ENCODE assay signal across 22 cellular contexts in the genomic region with DNA sequence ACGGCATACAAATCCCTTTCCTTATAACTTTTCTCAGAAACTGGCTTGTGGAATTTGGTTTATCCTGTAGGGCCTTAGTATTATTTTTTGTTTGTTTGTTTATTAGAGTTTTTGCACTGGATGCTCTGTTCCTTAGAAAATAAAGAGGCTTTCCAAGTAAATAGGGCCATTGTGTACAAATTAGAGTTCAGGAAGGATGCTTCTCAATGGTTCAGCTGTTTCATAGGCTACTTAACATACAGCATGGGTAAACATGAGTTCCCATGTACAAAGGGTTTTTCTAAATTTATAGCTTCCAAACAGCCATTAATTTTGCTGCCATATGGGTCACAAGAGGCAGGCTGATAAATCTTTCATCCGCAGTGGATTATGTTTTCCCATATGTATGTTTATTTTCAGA.
"Had no signal": no experiment of that assay in that cellular context is flagged by ENCODE, and none has a peak within 500 bp of the region (broad histone marks: within the 10 kb centered on the region; RNA-seq: fewer than 3 reads in every experiment).

No MANE protein-coding gene starts in this region.

- H3K27ac Mint-ChIP-seq: activated B cell treated with CpG ODN at 0.5 μM for 24 hours; activated naive CD8-positive, alpha-beta T cell; brain; natural killer cell treated with Interleukin-12 subunit alpha and Interleukin-12 subunit beta and Interleukin-15 and Interleukin-18, amount 100 ng/mL, for 72 hours; T-helper 1 cell treated with Interleukin-12 subunit alpha and Interleukin-12 subunit beta and Interleukin-4 antibody, amounts not matched to agents 30 μg/mL and 1 μg/mL, for 36 hours had no signal

- DNase-seq: activated B cell treated with CpG ODN at 0.5 μM for 24 hours; activated CD4-positive, alpha-beta T cell treated with anti-CD3 and anti-CD28 coated beads for 48 hours; activated CD8-positive, alpha-beta memory T cell treated with anti-CD3 and anti-CD28 coated beads for 24 hours; activated gamma-delta T cell treated with Interleukin-2 at 50 U/mL for 16 hours; amniotic stem cell; cortex of kidney; effector CD4-positive, alpha-beta T cell; foreskin fibroblast; kidney glomerular epithelial cell; left ventricle myocardium superior; mesenchymal stem cell; posterior cingulate gyrus; right cardiac atrium; stimulated activated CD4-positive, alpha-beta T cell treated with anti-CD3 and anti-CD28 coated beads, Interleukin-15, amount 100 ng/mL, for 24 hours; stimulated activated CD4-positive, alpha-beta T cell treated with anti-CD3 and anti-CD28 coated beads, Interleukin-4, amount 100 ng/mL, for 24 hours; stimulated activated naive CD4-positive, alpha-beta T cell; trophoblast cell had no signal

- H3K9me3 Mint-ChIP-seq: activated B cell treated with CpG ODN at 0.5 μM for 24 hours; central memory CD8-positive, alpha-beta T cell; natural killer cell treated with Interleukin-12 subunit alpha and Interleukin-12 subunit beta and Interleukin-15 and Interleukin-18, amount 100 ng/mL, for 72 hours; T-helper 1 cell treated with Interleukin-12 subunit alpha and Interleukin-12 subunit beta and Interleukin-4 antibody, amounts not matched to agents 30 μg/mL and 1 μg/mL, for 36 hours had no signal

- H3K36me3 Mint-ChIP-seq: activated naive CD8-positive, alpha-beta T cell; brain; natural killer cell treated with Interleukin-12 subunit alpha and Interleukin-12 subunit beta and Interleukin-15 and Interleukin-18, amount 100 ng/mL, for 72 hours had no signal

- ATAC-seq: left ventricle myocardium superior; natural killer cell treated with Interleukin-12 subunit alpha and Interleukin-12 subunit beta and Interleukin-15 and Interleukin-18, amount 100 ng/mL, for 72 hours; right cardiac atrium had no signal

- H3K4me1 Mint-ChIP-seq: activated B cell treated with CpG ODN at 0.5 μM for 24 hours; brain; central memory CD8-positive, alpha-beta T cell had no signal

- H3K4me3 Mint-ChIP-seq: activated B cell treated with CpG ODN at 0.5 μM for 24 hours; activated naive CD8-positive, alpha-beta T cell; brain; central memory CD8-positive, alpha-beta T cell; natural killer cell treated with Interleukin-12 subunit alpha and Interleukin-12 subunit beta and Interleukin-15 and Interleukin-18, amount 100 ng/mL, for 72 hours; T-helper 1 cell treated with Interleukin-12 subunit alpha and Interleukin-12 subunit beta and Interleukin-4 antibody, amounts not matched to agents 30 μg/mL and 1 μg/mL, for 36 hours had no signal
